14 cellular contexts compared by ENCODE assay signal in the genomic region with DNA sequence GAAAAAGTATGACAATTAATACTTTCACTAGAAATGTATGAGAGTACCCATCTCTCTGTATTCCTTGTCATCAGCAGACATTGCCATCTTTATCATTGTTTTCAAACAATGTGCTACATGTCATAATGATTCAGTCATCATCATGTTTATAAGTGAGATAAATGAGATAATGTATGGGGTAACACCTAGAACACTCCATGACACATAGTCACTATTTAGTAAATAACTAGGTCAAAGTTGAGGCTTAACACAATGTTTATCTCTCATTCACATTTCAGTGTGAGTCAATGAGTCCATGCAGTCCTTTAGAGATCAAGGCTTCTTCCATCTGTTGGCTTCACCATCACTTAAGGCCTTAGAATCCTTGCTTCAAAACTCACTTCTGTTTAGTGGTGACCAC.
"Had no signal": no experiment of that assay in that cellular context is flagged by ENCODE, and none has a peak within 500 bp of the region (broad histone marks: within the 10 kb centered on the region; RNA-seq: fewer than 3 reads in every experiment).

No MANE protein-coding gene starts in this region.

- H3K4me3 ChIP-seq: lung had no signal

- H3K27me3 Mint-ChIP-seq: stimulated activated naive B cell treated with anti-CD40 and anti-IgM and Interleukin-4, amounts not matched to agents 10 μg/mL and 1 μg/mL and 100 μg/mL, for 72 hours had no signal

- FAIRE-seq: keratinocyte had no signal

- ATAC-seq: activated naive CD4-positive, alpha-beta T cell treated with anti-CD3 and anti-CD28 coated beads, Interleukin-2, amount 50 U/mL, for 72 hours; left lobe of liver; stimulated activated naive B cell treated with anti-CD40 and anti-IgM and Interleukin-4, amounts not matched to agents 10 μg/mL and 1 μg/mL and 100 μg/mL, for 72 hours had no signal

- H3K4me3 Mint-ChIP-seq: nephron progenitor cell; stimulated activated naive B cell treated with anti-CD40 and anti-IgM and Interleukin-4, amounts not matched to agents 10 μg/mL and 1 μg/mL and 100 μg/mL, for 72 hours had no signal

- H3K27ac Mint-ChIP-seq: activated naive CD4-positive, alpha-beta T cell treated with anti-CD3 and anti-CD28 coated beads, Interleukin-2, amount 50 U/mL, for 72 hours; nephron progenitor cell; stimulated activated naive B cell treated with anti-CD40 and anti-IgM and Interleukin-4, amounts not matched to agents 10 μg/mL and 1 μg/mL and 100 μg/mL, for 72 hours had no signal

- H3K9me3 Mint-ChIP-seq: nephron progenitor cell; stimulated activated naive B cell treated with anti-CD40 and anti-IgM and Interleukin-4, amounts not matched to agents 10 μg/mL and 1 μg/mL and 100 μg/mL, for 72 hours had no signal

- H3K36me3 Mint-ChIP-seq: activated naive CD4-positive, alpha-beta T cell treated with anti-CD3 and anti-CD28 coated beads, Interleukin-2, amount 50 U/mL, for 72 hours; stimulated activated naive B cell treated with anti-CD40 and anti-IgM and Interleukin-4, amounts not matched to agents 10 μg/mL and 1 μg/mL and 100 μg/mL, for 72 hours had no signal

- H3K4me1 Mint-ChIP-seq: nephron progenitor cell; stimulated activated naive B cell treated with anti-CD40 and anti-IgM and Interleukin-4, amounts not matched to agents 10 μg/mL and 1 μg/mL and 100 μg/mL, for 72 hours had no signal

- DNase-seq: activated CD4-positive, alpha-beta T cell treated with anti-CD3 and anti-CD28 coated beads, Interleukin-2, amount 50 U/mL, for 4 hours; activated gamma-delta T cell treated with Interleukin-2 at 50 U/mL for 16 hours; amniotic stem cell; dermis blood vessel endothelial cell; effector memory CD4-positive, alpha-beta T cell; nephron progenitor cell; occipital lobe; posterior cingulate gyrus; stimulated activated naive B cell treated with anti-CD40 and anti-IgM and Interleukin-4, amounts not matched to agents 10 μg/mL and 1 μg/mL and 100 μg/mL, for 72 hours; T-helper 2 cell had no signal
